In genomic region chr22:23239429-23239828, GRCh38 we compare ENCODE assay signal across 15 cellular contexts. TPM values are rescaled to one million over a fixed set of nuclear protein-coding genes. Genes with fewer than 3 reads are reported as not detected.
A peak's percentile ranks its signal among the peaks of the same experiment; 100 is the strongest.
DNase-seq lines count a peak whose midpoint lies in the region; ATAC-seq and TF ChIP-seq lines count a peak whose summit lies in the region.
"Had no signal": no experiment of that assay in that cellular context is flagged by ENCODE, and none has a peak within 500 bp of the region (broad histone marks: within the 10 kb centered on the region; RNA-seq: fewer than 3 reads in every experiment).

No MANE protein-coding gene starts in this region.

- WGBS in right cardiac atrium, result 98% methylated on average over 2 of the region's 2 CpGs
- WGBS in mesenchymal stem cell, result no CpG with 5 or more reads among the region's 2 CpGs

- no peaks in the 10 kb centered on the region for H3K27me3 ChIP-seq in right cardiac atrium (ENCODE audit: control insufficient read depth, insufficient read depth)
- H3K27me3 ChIP-seq in mesenchymal stem cell (ENCODE audit: control insufficient read depth in 1 of 2, insufficient read depth in 1 of 2, low read length in 2 of 2), result no peaks in the 10 kb centered on the region
- H3K27me3 ChIP-seq in HAP-1 (ENCODE audit: low read depth), result no peaks in the 10 kb centered on the region

- H3K4me1 Mint-ChIP-seq in T-helper 17 cell, result peaks cover 67% of the 10 kb centered on the region

- H2BK5ac ChIP-seq in mesenchymal stem cell (ENCODE audit: low read depth, low read length, poor library complexity, severe bottlenecking), result no peak overlapping the region

- peak overlapping the region; percentile 100 for H3K27ac Mint-ChIP-seq in T-helper 17 cell

- H3K27me3 Mint-ChIP-seq in T-helper 17 cell, result no peaks in the 10 kb centered on the region
- H3K27me3 Mint-ChIP-seq: CD4-positive, alpha-beta T cell had no signal

- H3K4me2 ChIP-seq in mesenchymal stem cell (ENCODE audit: low read length, poor library complexity, severe bottlenecking), result no peak overlapping the region

- H3K4me1 ChIP-seq in right cardiac atrium (ENCODE audit: control insufficient read depth, insufficient read depth, low read length) (peaks cover 17% of the 10 kb centered on the region), mesenchymal stem cell (ENCODE audit: control insufficient read depth, insufficient read depth, low read depth, low read length) (peaks cover 45% of the 10 kb centered on the region), HAP-1 (peaks cover 17% of the 10 kb centered on the region)

- DNase-seq in right cardiac atrium (peak in 2 of 3 donors; percentile 10 to 18), Right ventricle myocardium superior (no peak), T-helper 17 cell (no peak), mesenchymal stem cell (no peak), HAP-1 (ENCODE audit: low spot score in 2 of 2) (no peak), NCI-H526 treated with DMSO at 0.1 percent for 48 hours (lab: John Stamatoyannopoulos, UW) (no peak), erythroblast (lab: John Stamatoyannopoulos, UW) (no peak)
- DNase-seq: ACHN; CD4-positive, alpha-beta T cell; DND-41; GDM1; NCI-H1417; NCI-H2029; NCI-H2171 treated with DMSO at 0.1 percent for 48 hours; NCI-H510A had no signal

- H3K36me3 Mint-ChIP-seq in T-helper 17 cell (ENCODE audit: low read depth), result no peaks in the 10 kb centered on the region

- H3K9ac ChIP-seq in mesenchymal stem cell (ENCODE audit: low read length), result no peak overlapping the region

- H2AFZ ChIP-seq in mesenchymal stem cell (ENCODE audit: low read depth, low read length), result no peak overlapping the region

- H2BK15ac ChIP-seq in mesenchymal stem cell (ENCODE audit: low read depth, poor library complexity, severe bottlenecking), result no peak overlapping the region

- in situ Hi-C loops in HAP-1 (cut with MboI; ENCODE audit: low sequenced_read_pairs), result no loop called here

- peaks cover 50% of the 10 kb centered on the region for H3K79me1 ChIP-seq in mesenchymal stem cell (replicated peaks; ENCODE audit: low read length, poor library complexity, severe bottlenecking)

- no peak overlapping the region for H3K23ac ChIP-seq in mesenchymal stem cell (ENCODE audit: low read length in 2 of 2)

- H3K4ac ChIP-seq in mesenchymal stem cell (ENCODE audit: low read depth in 1 of 2, low read length in 2 of 2), result no peak overlapping the region

- no peak overlapping the region for H2AK5ac ChIP-seq in mesenchymal stem cell (ENCODE audit: low read length, severe bottlenecking)

- H2BK12ac ChIP-seq in mesenchymal stem cell (ENCODE audit: low read length in 2 of 2), result no peak overlapping the region

- H3K18ac ChIP-seq in mesenchymal stem cell (ENCODE audit: low read depth in 1 of 2, low read length in 2 of 2), result no peak overlapping the region

- H3K9me3 ChIP-seq in right cardiac atrium (ENCODE audit: control insufficient read depth, low read length), result no peaks in the 10 kb centered on the region
- H3K9me3 ChIP-seq in T-helper 17 cell (ENCODE audit: control insufficient read depth, low read length, poor library complexity, severe bottlenecking), result no peaks in the 10 kb centered on the region
- H3K9me3 ChIP-seq in mesenchymal stem cell (ENCODE audit: control insufficient read depth, low read length), result no peaks in the 10 kb centered on the region
- no peaks in the 10 kb centered on the region for H3K9me3 ChIP-seq in HAP-1

- ATAC-seq in right cardiac atrium (no peak), Right ventricle myocardium superior (ENCODE audit: poor library complexity) (no peak), T-helper 17 cell (no peak)

- peaks cover 0 to 6% of the 10 kb centered on the region in 2 experiments for H3K36me3 ChIP-seq in mesenchymal stem cell (ENCODE audit: control insufficient read depth in 1 of 2, insufficient read depth in 2 of 2, low read depth in 1 of 2, low read length in 2 of 2)
- H3K36me3 ChIP-seq in HAP-1 (replicated peaks), result no peaks in the 10 kb centered on the region

- H3K4me3 Mint-ChIP-seq in T-helper 17 cell, result no peak overlapping the region
- H3K4me3 Mint-ChIP-seq: CD4-positive, alpha-beta T cell had no signal

- H3K4me3 ChIP-seq in right cardiac atrium (ENCODE audit: low read length) (no peak overlapping the region), mesenchymal stem cell (ENCODE audit: insufficient read depth in 1 of 2, low read depth in 1 of 2, low read length in 2 of 2) (no peak overlapping the region), HAP-1 (no peak overlapping the region)

- no peak overlapping the region for H3K27ac ChIP-seq in right cardiac atrium (ENCODE audit: low read length)
- H3K27ac ChIP-seq in mesenchymal stem cell (ENCODE audit: low read length, poor library complexity, severe bottlenecking), result no peak overlapping the region

- peak overlapping the region; percentile 45 for H4K91ac ChIP-seq in mesenchymal stem cell (ENCODE audit: low read length)

- no peak overlapping the region for H2BK120ac ChIP-seq in mesenchymal stem cell (ENCODE audit: low read depth, low read length)

- H3K14ac ChIP-seq in mesenchymal stem cell (ENCODE audit: low read length in 2 of 2), result no peak overlapping the region

- intact Hi-C loops in right cardiac atrium (cut with DNase I) (loop anchor here in 2 of 4 donors (10.0 kb wide), 1 partner anchor 55 kb away; the partner anchor contains the start of gene BCR (in 2 of the 2)), Right ventricle myocardium superior (cut with DNase I) (no loop called here)

- TF ChIP-seq POLR2A in erythroblast (IDR thresholded peaks at IDR 0.05; ENCODE audit: low read length), result no peak

- H4K8ac ChIP-seq in mesenchymal stem cell (ENCODE audit: low read length), result no peak overlapping the region

RNA-seq across cellular contexts. Expression of gene BCR, which starts 59.1 kb away (rescaled TPM):
- total RNA-seq in right cardiac atrium, result 10 to 100 TPM; 35.4 to 48.0 (median 36.6) TPM
- 18.3 TPM for polyA plus RNA-seq in right cardiac atrium
- 28.2 TPM for total RNA-seq in Right ventricle myocardium superior
- total RNA-seq in T-helper 17 cell, result 10 to 100 TPM; 91.8 to 93.2 TPM
- polyA plus RNA-seq in mesenchymal stem cell (2013, experiment 1 of 2), result 7.3 TPM
- polyA plus RNA-seq in mesenchymal stem cell (2013, experiment 2 of 2), result 7.1 TPM

Comparison
In these comparisons a context has a peak if more than half of its experiments do, and no peak if none do; other contexts are left out.
1. DNase-seq: peak in right cardiac atrium (2 of 3); none in Right ventricle myocardium superior (single experiment), T-helper 17 cell (0 of 3), mesenchymal stem cell (single experiment), HAP-1 (0 of 2), NCI-H526 treated with DMSO at 0.1 percent for 48 hours (single experiment) and erythroblast (0 of 2).